8 cellular contexts compared by ENCODE assay signal in the genomic region with DNA sequence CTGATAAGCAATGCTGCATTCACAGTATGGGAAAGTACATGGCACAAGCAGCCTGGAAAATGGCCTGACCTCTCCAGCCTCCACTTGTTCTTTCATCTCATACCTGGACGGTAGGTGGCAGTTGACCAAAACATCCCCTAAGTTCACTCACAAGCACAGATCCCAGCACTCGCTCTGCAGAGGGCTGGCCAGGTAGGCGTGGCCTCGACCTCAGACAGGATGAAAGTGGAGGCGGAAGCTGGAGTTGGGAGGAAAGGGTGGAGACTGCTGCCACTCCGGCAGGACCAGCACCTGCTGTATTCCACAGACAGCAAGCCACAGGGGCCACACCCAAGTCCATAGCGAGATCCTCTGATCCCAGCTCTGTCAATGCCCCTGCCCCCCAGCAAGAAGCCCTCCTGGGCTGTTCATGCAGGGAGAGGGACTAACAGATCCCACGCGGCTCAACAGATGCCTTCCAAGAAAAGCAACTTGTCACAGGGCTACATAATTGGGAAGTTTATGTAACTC. TPM values are rescaled to one million over a fixed set of nuclear protein-coding genes. Genes with fewer than 3 reads are reported as not detected.
A peak's percentile ranks its signal among the peaks of the same experiment; 100 is the strongest.
DNase-seq lines count a peak whose midpoint lies in the region; ATAC-seq and TF ChIP-seq lines count a peak whose summit lies in the region.

No MANE protein-coding gene starts in this region.

- no peaks in the 10 kb centered on the region for H4K20me1 ChIP-seq in DOHH2 (ENCODE audit: control insufficient read depth, insufficient read depth, low read depth, low read length)
- H4K20me1 ChIP-seq in OCI-LY3 (ENCODE audit: insufficient read depth, low read length), result no peaks in the 10 kb centered on the region

- H3K4me3 ChIP-seq in DOHH2 (ENCODE audit: low read length) (peak overlapping the region; percentile 63), OCI-LY3 (ENCODE audit: low read length) (peak overlapping the region; percentile 70), lung (no peak overlapping the region)

- peak overlapping the region; percentile 48; the same call in 1 of the 2 replicates for H2AFZ ChIP-seq in OCI-LY3 (ENCODE audit: low read depth, low read length)

- H3K4me2 ChIP-seq in DOHH2 (ENCODE audit: low read length) (peak overlapping the region; percentile 64), OCI-LY3 (ENCODE audit: low read length) (peak overlapping the region; percentile 72)

- 16 to 22% methylated on average over 9 of the region's 9 CpGs for WGBS in lung, 2 donors

- H3K36me3 ChIP-seq in DOHH2 (ENCODE audit: control insufficient read depth, low read length) (no peaks in the 10 kb centered on the region), OCI-LY3 (replicated peaks; ENCODE audit: low read depth, low read length) (no peaks in the 10 kb centered on the region), lung (ENCODE audit: control insufficient read depth in 2 of 2, insufficient read depth in 2 of 2, low read length in 2 of 2) (peaks cover 0 to 5% of the 10 kb centered on the region in 2 donors)

- H3K79me2 ChIP-seq in DOHH2 (ENCODE audit: control insufficient read depth, low read length) (peaks cover 9% of the 10 kb centered on the region), OCI-LY3 (ENCODE audit: low read length) (no peaks in the 10 kb centered on the region)

- no peaks in the 10 kb centered on the region for H3F3A ChIP-seq in DOHH2 (ENCODE audit: control insufficient read depth, insufficient read depth)

- peak; percentile 99 for DNase-seq in HPDE6-E6E7 (ENCODE audit: extremely low spot score)
- peak; percentile 79 to 83 for DNase-seq in dermis microvascular lymphatic vessel endothelial cell (ENCODE audit: low read depth in 2 of 2)
- DNase-seq in lung (ENCODE audit: low spot score), result peak; percentile 92
- DNase-seq in sciatic nerve (ENCODE audit: low spot score), result no peak
- no peak for DNase-seq in middle frontal gyrus (ENCODE audit: extremely low spot score, low spot score)

- H3K9ac ChIP-seq in OCI-LY3 (ENCODE audit: low read length), result 0 out of 2 replicates have a peak overlapping the region, but pooled peaks have one; percentile 18

- H3K9me2 ChIP-seq in DOHH2 (replicated peaks; ENCODE audit: control insufficient read depth, low read length), result no peaks in the 10 kb centered on the region

- H3K27ac ChIP-seq in DOHH2 (ENCODE audit: low read depth, low read length), result no peak overlapping the region
- H3K27ac ChIP-seq in OCI-LY3 (ENCODE audit: low read length), result no peak overlapping the region
- H3K27ac ChIP-seq in lung (ENCODE audit: low read depth in 1 of 2, low read length in 1 of 2), result peak overlapping the region in 1 of 2 donors; percentile 86

- peak; percentile 73 for ATAC-seq in lung (ENCODE audit: insufficient read depth, low FRiP score)
- ATAC-seq in sciatic nerve, result no peak
- ATAC-seq in HG02852 (IDR thresholded peaks at IDR 0.05; ENCODE audit: unreplicated experiment), result no peak

- intact Hi-C loops in sciatic nerve (cut with DNase I), result no loop called here

- H3K4me1 ChIP-seq in DOHH2 (ENCODE audit: control insufficient read depth, low read length), result peaks cover 34% of the 10 kb centered on the region
- H3K4me1 ChIP-seq in OCI-LY3 (ENCODE audit: low read length), result peaks cover 27% of the 10 kb centered on the region
- H3K4me1 ChIP-seq in lung (ENCODE audit: control insufficient read depth in 2 of 2, insufficient read depth in 2 of 2, low read length in 2 of 2), result peaks cover 13 to 28% of the 10 kb centered on the region in 2 donors

- H3K9me3 ChIP-seq in DOHH2 (ENCODE audit: control insufficient read depth, insufficient read depth, low read length) (no peaks in the 10 kb centered on the region), OCI-LY3 (ENCODE audit: insufficient read depth, low read length) (no peaks in the 10 kb centered on the region), lung (ENCODE audit: control insufficient read depth in 2 of 2, insufficient read depth in 1 of 2, low read length in 1 of 2) (no peaks in the 10 kb centered on the region)

- peak; percentile 68 for TF ChIP-seq CTCF in DOHH2 (IDR thresholded peaks at IDR 0.05; ENCODE audit: low read depth, low read length, poor library complexity, severe bottlenecking)
- TF ChIP-seq CTCF in OCI-LY3 (IDR thresholded peaks at IDR 0.05; ENCODE audit: low read depth, low read length), result peak; percentile 72
- no peak for TF ChIP-seq CTCF in lung (IDR thresholded peaks at IDR 0.05; ENCODE audit: control extremely low read depth, extremely low read depth)

- H3K27me3 ChIP-seq in DOHH2 (ENCODE audit: control insufficient read depth, low read length), result no peaks in the 10 kb centered on the region
- no peaks in the 10 kb centered on the region for H3K27me3 ChIP-seq in OCI-LY3 (ENCODE audit: low read depth, low read length)
- no peaks in the 10 kb centered on the region for H3K27me3 ChIP-seq in lung (ENCODE audit: control insufficient read depth, insufficient read depth)

RNA-seq across cellular contexts. Expression of gene ZCCHC14, which starts 31.3 kb away (rescaled TPM):
- 5.8 and 9.1 TPM in 2 replicates for total RNA-seq in dermis microvascular lymphatic vessel endothelial cell
- total RNA-seq in lung, result 10 to 100 TPM; 28.9 to 31.1 TPM
- 1 to 10 TPM; 7.4 to 9.8 TPM for polyA plus RNA-seq in lung
- total RNA-seq in sciatic nerve, result 28.4 TPM

Comparison
In these comparisons a context has a peak if more than half of its experiments do, and no peak if none do; other contexts are left out.
1. DNase-seq: peak in HPDE6-E6E7 (single experiment), dermis microvascular lymphatic vessel endothelial cell (2 of 2) and lung (single experiment); none in sciatic nerve (single experiment) and middle frontal gyrus (single experiment).